ENCODE assay signal across 8 cellular contexts in the genomic region with DNA sequence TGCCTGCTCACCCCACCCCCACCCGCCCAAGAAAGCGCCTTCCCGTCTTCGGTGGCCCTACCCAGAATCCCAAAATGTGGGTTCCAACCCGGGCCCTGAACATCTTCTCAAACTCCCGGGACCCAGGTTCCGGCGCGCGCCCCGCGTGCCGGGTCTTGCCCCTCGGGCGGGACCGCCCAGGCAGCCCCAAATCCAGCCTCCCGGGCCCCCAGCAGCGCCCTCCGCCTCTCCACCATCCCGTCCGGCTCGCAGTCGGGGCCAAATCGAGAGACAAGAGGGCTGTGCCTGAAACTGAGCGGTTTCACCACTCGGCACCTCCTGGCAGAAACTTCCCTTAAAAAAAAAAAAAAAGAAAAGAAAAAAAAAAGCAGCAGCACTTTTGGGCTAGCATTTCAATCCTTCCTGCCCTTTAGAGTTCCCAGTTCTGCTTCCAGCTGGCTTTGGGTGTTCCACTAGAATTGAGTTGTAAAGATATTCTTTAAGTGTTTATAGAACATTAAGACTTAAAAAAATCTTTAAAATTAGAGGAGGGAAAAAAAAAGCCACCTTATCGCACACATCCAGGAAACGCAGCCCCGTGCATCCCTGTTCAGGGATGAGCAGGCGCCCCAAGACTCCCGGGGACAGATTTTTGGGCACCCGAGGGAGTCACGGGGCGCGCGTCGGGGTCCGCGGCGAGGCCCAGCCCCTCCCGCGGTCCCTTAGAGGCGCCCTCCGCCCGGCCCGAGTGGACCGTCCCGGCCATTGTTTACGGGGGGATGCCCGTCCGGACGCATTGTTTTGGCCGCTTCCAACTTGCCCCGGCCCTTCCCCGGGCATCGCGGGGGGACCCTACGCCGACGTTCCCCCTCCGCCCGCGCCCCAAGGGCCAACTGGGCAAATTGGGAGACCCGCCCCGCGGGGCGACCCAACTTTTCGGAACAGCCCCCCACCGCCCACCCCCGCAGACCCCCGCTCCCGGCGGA. TPM values are rescaled to one million over a fixed set of nuclear protein-coding genes. Genes with fewer than 3 reads are reported as not detected.
DNase-seq lines count a peak whose midpoint lies in the region; ATAC-seq, FAIRE-seq and TF ChIP-seq lines count a peak whose summit lies in the region.
"Not testable (repeated sequence)": the region's sequence is repeated elsewhere in the genome, so short reads cannot be mapped to it uniquely, and the experiment has no call there.

No MANE protein-coding gene starts in this region.

- 1% methylated on average over 54 to 69 of the region's 73 CpGs for WGBS in lower leg skin, 2 donors

- H4K20me1 ChIP-seq in endothelial cell of umbilical vein (replicated peaks; ENCODE audit: control insufficient read depth, extremely low read depth, insufficient read depth, low read length), result not testable (repeated sequence)

- H3K4me1 Mint-ChIP-seq in activated T-helper 17 cell treated with anti-CD3 and anti-CD28 coated beads, Interleukin-2, amount 50 U/mL, for 72 hours, result peaks cover 22% of the 10 kb centered on the region

- H3K36me3 ChIP-seq in endothelial cell of umbilical vein (ENCODE audit: control insufficient read depth in 2 of 2, extremely low read depth in 1 of 2, insufficient read depth in 2 of 2, low read length in 2 of 2), result not testable (repeated sequence)

- H3K9me1 ChIP-seq in endothelial cell of umbilical vein (replicated peaks; ENCODE audit: control insufficient read depth, extremely low read depth, insufficient read depth, low read length), result not testable (repeated sequence)

- not testable (repeated sequence) for TF ChIP-seq CTCF in endothelial cell of umbilical vein (IDR thresholded peaks at IDR 0.05; ENCODE audit: extremely low read depth in 1 of 2, insufficient read depth in 1 of 2, low read depth in 1 of 2, low read length in 2 of 2); lower leg skin (IDR thresholded peaks at IDR 0.05)

- H3K79me2 ChIP-seq in endothelial cell of umbilical vein (ENCODE audit: control insufficient read depth, insufficient read depth, low read length), result peaks cover 50% of the 10 kb centered on the region

- H3K9me3 Mint-ChIP-seq in activated T-helper 17 cell treated with anti-CD3 and anti-CD28 coated beads, Interleukin-2, amount 50 U/mL, for 72 hours, result not testable (repeated sequence)

- CTCF ChIA-PET in endothelial cell of umbilical vein (lab: Charles Lee), result interaction anchor here (0.9 to 2.6 kb wide), 8 partner anchors 10 to 349 kb away, joined by 3 to 12 read pairs (median 6); no protein-coding TSS in a partner anchor

- DNase-seq in AG20443 (ENCODE audit: low spot score) (peak; percentile 55), SIG-M5 treated with dmso at 0.1 percent for 504 hours (lab: John Stamatoyannopoulos, UW; ENCODE audit: unreplicated experiment) (peak; percentile 84), endothelial cell of umbilical vein (ENCODE audit: low read depth, low spot score) (peak; percentile 43), lower leg skin (ENCODE audit: low spot score in 2 of 2) (peak in 1 of 2 donors; percentile 96)
- DNase-seq in stimulated activated CD4-positive, alpha-beta T cell treated with anti-CD3 and anti-CD28 coated beads, Interleukin-12 subunit alpha, Interleukin-12 subunit beta, amount 100 ng/mL, for 48 hours (ENCODE audit: low read depth in 2 of 3, low spot score in 1 of 3), result peak in 2 of 3 donors; percentile 44 to 52

- H2AFZ ChIP-seq in endothelial cell of umbilical vein (ENCODE audit: low read depth, low read length), result not testable (repeated sequence)

- intact Hi-C loops in endothelial cell of umbilical vein (cut with micrococcal nuclease), result loop anchor here (5.0 kb wide), 3 partner anchors 65 to 280 kb away; no protein-coding TSS in a partner anchor
- intact Hi-C loops in lower leg skin (cut with DNase I; ENCODE audit: low total_unique reads), result not testable (repeated sequence)

- POLR2A ChIA-PET in endothelial cell of umbilical vein (lab: Charles Lee), result interaction anchor here (0.6 to 1.0 kb wide), 5 partner anchors 66 to 619 kb away, joined by 3 to 8 read pairs (median 5); no protein-coding TSS in a partner anchor

- H3K4me1 ChIP-seq in endothelial cell of umbilical vein (ENCODE audit: control insufficient read depth, extremely low read depth, insufficient read depth, low read length), result peaks cover 48% of the 10 kb centered on the region

- ATAC-seq in GM19351 (IDR thresholded peaks at IDR 0.05; ENCODE audit: unreplicated experiment), result peak; percentile 17
- ATAC-seq in HG03520 (IDR thresholded peaks at IDR 0.05; ENCODE audit: unreplicated experiment), result peak; percentile 18
- peak; percentile 15 for ATAC-seq in activated T-helper 17 cell treated with anti-CD3 and anti-CD28 coated beads, Interleukin-2, amount 50 U/mL, for 72 hours (replicated peaks)

- peak overlapping the region; percentile 90 for H3K4me3 Mint-ChIP-seq in activated T-helper 17 cell treated with anti-CD3 and anti-CD28 coated beads, Interleukin-2, amount 50 U/mL, for 72 hours

- peak overlapping the region; percentile 95 for H3K4me2 ChIP-seq in endothelial cell of umbilical vein (ENCODE audit: insufficient read depth, low read length)

- FAIRE-seq in endothelial cell of umbilical vein (lab: Jason Lieb, UNC), result not testable (repeated sequence)

- H3K27me3 Mint-ChIP-seq in activated T-helper 17 cell treated with anti-CD3 and anti-CD28 coated beads, Interleukin-2, amount 50 U/mL, for 72 hours, result not testable (repeated sequence)

- not testable (repeated sequence) for H3K9me3 ChIP-seq in endothelial cell of umbilical vein (replicated peaks; ENCODE audit: control insufficient read depth, insufficient read depth, low read length)

- H3K27ac Mint-ChIP-seq in activated T-helper 17 cell treated with anti-CD3 and anti-CD28 coated beads, Interleukin-2, amount 50 U/mL, for 72 hours, result peak overlapping the region; percentile 98

- dilution Hi-C loops in endothelial cell of umbilical vein (cut with MboI; ENCODE audit: extremely low pct_ligation_motif_present, low sequenced_read_pairs), result loop anchor here (25.0 kb wide), 1 partner anchor 345 kb away; no protein-coding TSS in a partner anchor

- H3K36me3 Mint-ChIP-seq in activated T-helper 17 cell treated with anti-CD3 and anti-CD28 coated beads, Interleukin-2, amount 50 U/mL, for 72 hours (ENCODE audit: low read depth), result peaks cover 25% of the 10 kb centered on the region

- H3K27me3 ChIP-seq in endothelial cell of umbilical vein (ENCODE audit: control insufficient read depth in 2 of 2, insufficient read depth in 2 of 2, low read length in 2 of 2), result not testable (repeated sequence)

- H3K9ac ChIP-seq in endothelial cell of umbilical vein (replicated peaks; ENCODE audit: extremely low read depth, insufficient read depth, low read length), result peak overlapping the region; percentile 88

- not testable (repeated sequence) for TF ChIP-seq POLR2A in endothelial cell of umbilical vein (IDR thresholded peaks at IDR 0.05; ENCODE audit: low read depth, low read length); lower leg skin (IDR thresholded peaks at IDR 0.05)

- peak overlapping the region; percentile 70 to 93 (median 74) for H3K4me3 ChIP-seq in endothelial cell of umbilical vein (replicated peaks in 1 of 3; ENCODE audit: insufficient read depth in 1 of 3, low read depth in 1 of 3, low read length in 3 of 3)
- peak overlapping the region; percentile 96 for H3K4me3 ChIP-seq in lower leg skin (ENCODE audit: low read depth, poor library complexity, severe bottlenecking)

- peak overlapping the region; percentile 92 for H3K27ac ChIP-seq in endothelial cell of umbilical vein (ENCODE audit: insufficient read depth, low read depth, low read length)

- TSS peak; percentile 64 for BruUV-seq in endothelial cell of umbilical vein (replicated peaks; lab: Mats Ljungman, UMichigan)

TF ChIP-seq in endothelial cell of umbilical vein, 7 proteins besides CTCF, POLR2A, EP300 and RAD21:
- TF ChIP-seq POLR2AphosphoS5 (IDR thresholded peaks at IDR 0.05; ENCODE audit: insufficient read depth, low read depth, low read length), result peak; percentile 35
TF ChIP-seq in endothelial cell of umbilical vein: peak in this region for 1; not testable (repeated sequence) for 6.

RNA-seq across cellular contexts. Expression of a gene that starts 0.9 kb away (rescaled TPM):
- 10 to 100 TPM; 52.7 to 54.2 TPM for total RNA-seq in activated T-helper 17 cell treated with anti-CD3 and anti-CD28 coated beads, Interleukin-2, amount 50 U/mL, for 72 hours
- 31.7 and 32.1 TPM in 2 replicates for total RNA-seq in endothelial cell of umbilical vein
- 3.7 and 5.8 TPM in 2 replicates for polyA plus RNA-seq in endothelial cell of umbilical vein
- polyA plus RNA-seq in endothelial cell of umbilical vein (2011; cell fraction: cytosol; rRNA removed), result 5.3 and 5.5 TPM in 2 replicates
- 11.8 and 13.8 TPM in 2 replicates for polyA plus RNA-seq in endothelial cell of umbilical vein (2011; cell fraction: nucleus; rRNA removed)
- 15.4 and 17.4 TPM in 2 replicates for polyA plus RNA-seq in endothelial cell of umbilical vein (2012)
- 24.0 and 24.4 TPM in 2 replicates for polyA minus RNA-seq in endothelial cell of umbilical vein
- polyA minus RNA-seq in endothelial cell of umbilical vein (2011; cell fraction: cytosol; rRNA and poly(A)+ RNA removed), result 8.3 TPM
- 15.6 and 23.5 TPM in 2 replicates for polyA minus RNA-seq in endothelial cell of umbilical vein (2011; cell fraction: nucleus; rRNA and poly(A)+ RNA removed)
- 10 to 100 TPM; 37.8 to 67.6 (median 50.5) TPM for total RNA-seq in lower leg skin
